ENCODE assay signal across 11 cellular contexts in the genomic region with DNA sequence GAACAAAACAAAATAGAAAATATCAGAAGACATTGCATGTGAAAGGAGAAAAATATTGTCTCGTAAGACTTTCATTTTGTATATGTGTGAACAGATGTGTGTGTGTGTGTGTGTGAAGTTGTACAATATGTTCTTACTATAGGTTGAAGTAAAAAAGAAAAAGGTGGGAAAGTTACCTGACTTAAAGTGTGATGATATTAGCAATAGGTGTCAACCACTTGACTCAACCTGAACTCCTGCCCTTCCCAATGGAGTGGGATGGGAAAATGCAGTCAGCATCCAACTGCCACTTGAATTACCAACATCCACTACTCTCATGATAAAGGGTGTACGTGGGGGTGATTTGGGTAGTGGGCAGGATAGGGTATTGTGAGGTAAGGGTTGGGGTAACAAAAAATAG.
"Had no signal": no experiment of that assay in that cellular context is flagged by ENCODE, and none has a peak within 500 bp of the region (broad histone marks: within the 10 kb centered on the region; RNA-seq: fewer than 3 reads in every experiment).

No MANE protein-coding gene starts in this region.

- H3K27me3 ChIP-seq: uterus had no signal

- DNase-seq: activated CD4-positive, alpha-beta T cell treated with anti-CD3 and anti-CD28 coated beads for 48 hours; activated gamma-delta T cell treated with Interleukin-2 at 50 U/mL for 16 hours; caudate nucleus; effector memory CD4-positive, alpha-beta T cell; mucosa of descending colon; stimulated activated CD4-positive, alpha-beta T cell treated with anti-CD3 and anti-CD28 coated beads, Interleukin-2, amount 100 ng/mL, for 48 hours; T-helper 1 cell; uterus had no signal

- H3K9me3 ChIP-seq: mucosa of descending colon, uterus had no signal

- H3K36me3 ChIP-seq: uterus had no signal

- H3K9me3 Mint-ChIP-seq: nephron had no signal

- H3K27ac ChIP-seq: coronary artery, SK-N-MC, uterus had no signal

- H3K4me3 ChIP-seq: coronary artery, mucosa of descending colon, SK-N-MC, uterus had no signal

- H3K4me3 Mint-ChIP-seq: nephron had no signal

- H3K4me1 ChIP-seq: uterus had no signal
